Comparison of ENCODE assay signal across 24 cellular contexts in genomic region chr17:48514483-48514876, GRCh38. TPM values are rescaled to one million over a fixed set of nuclear protein-coding genes. Genes with fewer than 3 reads are reported as not detected.
"Had no signal": no experiment of that assay in that cellular context is flagged by ENCODE, and none has a peak within 500 bp of the region (broad histone marks: within the 10 kb centered on the region; RNA-seq: fewer than 3 reads in every experiment).

No MANE protein-coding gene starts in this region.

- ATAC-seq: activated CD4-positive, alpha-beta T cell treated with anti-CD3 and anti-CD28 coated beads for 36 hours; activated T-cell treated with anti-CD3 and anti-CD28 coated beads, Interleukin-2, amount 50 U/mL, for 4 hours; naive thymus-derived CD4-positive, alpha-beta T cell had no signal

- H3K27ac ChIP-seq: epithelial cell of prostate, neutrophil, tibial artery had no signal

- DNase-seq: activated CD4-positive, alpha-beta memory T cell treated with anti-CD3 and anti-CD28 coated beads for 36 hours; activated CD4-positive, alpha-beta T cell treated with anti-CD3 and anti-CD28 coated beads for 36 hours; activated effector memory CD4-positive, alpha-beta T cell treated with Interleukin-2 at 50 U/mL for 16 hours; activated T-cell treated with anti-CD3 and anti-CD28 coated beads, Interleukin-2, amount 50 U/mL, for 4 hours; amygdala; caudate nucleus; foreskin fibroblast; hippocampal formation; left cardiac atrium; mesenchymal stem cell; naive thymus-derived CD4-positive, alpha-beta T cell; stimulated activated CD4-positive, alpha-beta T cell treated with anti-CD3 and anti-CD28 coated beads, Interleukin-1b, Interleukin-23, amount 100 ng/mL, for 48 hours; stimulated activated CD8-positive, alpha-beta memory T cell treated with anti-CD3 and anti-CD28 coated beads, Interleukin-4, amount 100 ng/mL, for 48 hours; stimulated activated naive CD4-positive, alpha-beta T cell treated with Interleukin-2 at 50 U/mL for 16 hours; substantia nigra; SW 1271; T-helper 2 cell; tibial artery had no signal

- H3K4me1 ChIP-seq: tibial artery had no signal

- H3K9me3 Mint-ChIP-seq: activated CD4-positive, alpha-beta memory T cell treated with anti-CD3 and anti-CD28 coated beads for 36 hours; activated naive CD4-positive, alpha-beta T cell treated with anti-CD3 and anti-CD28 coated beads, Interleukin-2, amount 50 U/mL, for 24 hours; activated T-cell treated with anti-CD3 and anti-CD28 coated beads, Interleukin-2, amount 50 U/mL, for 4 hours; naive thymus-derived CD4-positive, alpha-beta T cell had no signal

- H3K27ac Mint-ChIP-seq: activated CD4-positive, alpha-beta memory T cell treated with anti-CD3 and anti-CD28 coated beads for 36 hours; activated CD4-positive, alpha-beta T cell treated with anti-CD3 and anti-CD28 coated beads for 36 hours; activated naive CD4-positive, alpha-beta T cell treated with anti-CD3 and anti-CD28 coated beads, Interleukin-2, amount 50 U/mL, for 24 hours had no signal

- H3K36me3 Mint-ChIP-seq: activated CD4-positive, alpha-beta memory T cell treated with anti-CD3 and anti-CD28 coated beads for 36 hours had no signal

- H3K4me3 ChIP-seq: tibial artery had no signal

- H3K4me3 Mint-ChIP-seq: activated CD4-positive, alpha-beta memory T cell treated with anti-CD3 and anti-CD28 coated beads for 36 hours; activated CD4-positive, alpha-beta T cell treated with anti-CD3 and anti-CD28 coated beads for 36 hours; activated naive CD4-positive, alpha-beta T cell treated with anti-CD3 and anti-CD28 coated beads, Interleukin-2, amount 50 U/mL, for 24 hours; activated T-cell treated with anti-CD3 and anti-CD28 coated beads, Interleukin-2, amount 50 U/mL, for 4 hours had no signal

- H3K9me3 ChIP-seq: neutrophil, tibial artery had no signal

- H3K36me3 ChIP-seq: neutrophil, tibial artery had no signal

RNA-seq across cellular contexts. Expression of gene HOXB1, which starts 16.3 kb away (rescaled TPM):
- total RNA-seq: activated CD4-positive, alpha-beta memory T cell treated with anti-CD3 and anti-CD28 coated beads for 36 hours; activated CD4-positive, alpha-beta T cell treated with anti-CD3 and anti-CD28 coated beads for 36 hours; activated T-cell treated with anti-CD3 and anti-CD28 coated beads, Interleukin-2, amount 50 U/mL, for 4 hours; dermis microvascular lymphatic vessel endothelial cell; left cardiac atrium; mucosa of gallbladder; naive thymus-derived CD4-positive, alpha-beta T cell; renal cortical epithelial cell had no signal
- polyA plus RNA-seq: naive thymus-derived CD4-positive, alpha-beta T cell had no signal
